1 cellular context compared by ENCODE assay signal in genomic region chr3:113685956-113686721, GRCh38.
A peak's percentile ranks its signal among the peaks of the same experiment; 100 is the strongest.
TF ChIP-seq lines count a peak whose summit lies in the region.

No MANE protein-coding gene starts in this region.

TF ChIP-seq in HepG2, 621 proteins besides CTCF, POLR2A, EP300 and RAD21 (continued from another document and continues in another):
- peak; percentile 51; the same call in 1 of the 2 replicates for TF ChIP-seq HMGXB3 (CRISPR knock-in tag; IDR thresholded peaks at IDR 0.05; ENCODE audit: borderline replicate concordance)
- TF ChIP-seq ZNF556 (CRISPR knock-in tag; IDR thresholded peaks at IDR 0.05; ENCODE audit: borderline replicate concordance), result peak; percentile 76
- TF ChIP-seq FOXA1 (IDR thresholded peaks at IDR 0.05), result no peak
- TF ChIP-seq FOXA1 (CRISPR knock-in tag; IDR thresholded peaks at IDR 0.05), result peak; percentile 24; the same call in 1 of the 2 replicates
- TF ChIP-seq CREBL2 (CRISPR knock-in tag; IDR thresholded peaks at IDR 0.05; ENCODE audit: borderline replicate concordance), result no peak
- 0 out of 2 replicates have a peak, but pooled peaks have one; percentile 31 for TF ChIP-seq NAIF1 (CRISPR knock-in tag; IDR thresholded peaks at IDR 0.05; ENCODE audit: borderline replicate concordance)
- no peak for TF ChIP-seq ZNF777 (CRISPR knock-in tag; IDR thresholded peaks at IDR 0.05)
- no peak for TF ChIP-seq CHCHD3 (CRISPR knock-in tag; IDR thresholded peaks at IDR 0.05)
- TF ChIP-seq ZFP62 (CRISPR knock-in tag; IDR thresholded peaks at IDR 0.05), result no peak
- no peak for TF ChIP-seq ZNF619 (CRISPR knock-in tag; IDR thresholded peaks at IDR 0.05)
- no peak for TF ChIP-seq MBD4 (IDR thresholded peaks at IDR 0.05; ENCODE audit: borderline replicate concordance, low read length)
- TF ChIP-seq NFKBIZ (CRISPR knock-in tag; IDR thresholded peaks at IDR 0.05), result no peak
- no peak; the same call in 1 of the 2 replicates for TF ChIP-seq THRA (CRISPR knock-in tag; IDR thresholded peaks at IDR 0.05; ENCODE audit: borderline replicate concordance)
- no peak for TF ChIP-seq NPAS2 (CRISPR knock-in tag; IDR thresholded peaks at IDR 0.05; ENCODE audit: borderline replicate concordance)
- TF ChIP-seq ZC3H4 (CRISPR knock-in tag; IDR thresholded peaks at IDR 0.05; ENCODE audit: borderline replicate concordance), result no peak
- no peak for TF ChIP-seq TARDBP (CRISPR knock-in tag; IDR thresholded peaks at IDR 0.05)
- no peak for TF ChIP-seq REXO4 (CRISPR knock-in tag; IDR thresholded peaks at IDR 0.05; ENCODE audit: borderline replicate concordance)
- no peak; the same call in 1 of the 2 replicates for TF ChIP-seq PAWR (CRISPR knock-in tag; IDR thresholded peaks at IDR 0.05; ENCODE audit: borderline replicate concordance)
- peak; percentile 30 for TF ChIP-seq ISL2 (CRISPR knock-in tag; IDR thresholded peaks at IDR 0.05)
- peak; percentile 96 for TF ChIP-seq TEAD3 (CRISPR knock-in tag; optimal IDR thresholded peaks at IDR 0.05; ENCODE audit: borderline replicate concordance)
- no peak for TF ChIP-seq MXD4 (CRISPR knock-in tag; IDR thresholded peaks at IDR 0.05)
- no peak for TF ChIP-seq AGO2 (optimal IDR thresholded peaks at IDR 0.05; ENCODE audit: low read depth, low read length)
- TF ChIP-seq THAP8 (CRISPR knock-in tag; IDR thresholded peaks at IDR 0.05; ENCODE audit: borderline replicate concordance), result no peak
- 0 out of 2 replicates have a peak, but pooled peaks have one; percentile 59 for TF ChIP-seq KLF11 (CRISPR knock-in tag; IDR thresholded peaks at IDR 0.05)
- TF ChIP-seq ZNF33A (CRISPR knock-in tag; IDR thresholded peaks at IDR 0.05; ENCODE audit: borderline replicate concordance), result no peak
- no peak for TF ChIP-seq PRDM15 (CRISPR knock-in tag; IDR thresholded peaks at IDR 0.05)
- no peak for TF ChIP-seq REPIN1 (CRISPR knock-in tag; IDR thresholded peaks at IDR 0.05; ENCODE audit: borderline replicate concordance, low read depth)
- TF ChIP-seq ZNF891 (CRISPR knock-in tag; IDR thresholded peaks at IDR 0.05), result no peak
- no peak for TF ChIP-seq PREB (CRISPR knock-in tag; IDR thresholded peaks at IDR 0.05)
- no peak for TF ChIP-seq AHR (CRISPR knock-in tag; IDR thresholded peaks at IDR 0.05)
- no peak for TF ChIP-seq RNF219 (CRISPR knock-in tag; IDR thresholded peaks at IDR 0.05)
- TF ChIP-seq MIXL1 (CRISPR knock-in tag; IDR thresholded peaks at IDR 0.05), result 0 out of 2 replicates have a peak, but pooled peaks have one; percentile 37
- no peak for TF ChIP-seq ZNF800 (CRISPR knock-in tag; IDR thresholded peaks at IDR 0.05)
- no peak for TF ChIP-seq ZUFSP (CRISPR knock-in tag; IDR thresholded peaks at IDR 0.05; ENCODE audit: borderline replicate concordance)
- no peak for TF ChIP-seq ZNF775 (CRISPR knock-in tag; IDR thresholded peaks at IDR 0.05; ENCODE audit: borderline replicate concordance)
- TF ChIP-seq ZNF841 (CRISPR knock-in tag; IDR thresholded peaks at IDR 0.05; ENCODE audit: borderline replicate concordance), result no peak
- TF ChIP-seq ZBTB44 (CRISPR knock-in tag; IDR thresholded peaks at IDR 0.05), result no peak
- TF ChIP-seq NR2F6 (IDR thresholded peaks at IDR 0.05), result no peak
- 0 out of 2 replicates have a peak, but pooled peaks have one; percentile 28 for TF ChIP-seq NR2F6 (CRISPR knock-in tag; IDR thresholded peaks at IDR 0.05)
- TF ChIP-seq ZMAT3 (CRISPR knock-in tag; conservative IDR thresholded peaks at IDR 0.05), result no peak
- TF ChIP-seq KLF6 (CRISPR knock-in tag; IDR thresholded peaks at IDR 0.05), result no peak
- TF ChIP-seq ATF7-NPFF (CRISPR knock-in tag; IDR thresholded peaks at IDR 0.05; ENCODE audit: low read depth), result no peak
- TF ChIP-seq JDP2 (CRISPR knock-in tag; IDR thresholded peaks at IDR 0.05; ENCODE audit: borderline replicate concordance), result no peak
- no peak for TF ChIP-seq ATRX (CRISPR knock-in tag; IDR thresholded peaks at IDR 0.05; ENCODE audit: borderline replicate concordance)
- peak; percentile 55; the same call in 1 of the 2 replicates for TF ChIP-seq GFI1 (CRISPR knock-in tag; IDR thresholded peaks at IDR 0.05; ENCODE audit: borderline replicate concordance)
